Comparison of ENCODE assay signal across 1 cellular context in the genomic region with DNA sequence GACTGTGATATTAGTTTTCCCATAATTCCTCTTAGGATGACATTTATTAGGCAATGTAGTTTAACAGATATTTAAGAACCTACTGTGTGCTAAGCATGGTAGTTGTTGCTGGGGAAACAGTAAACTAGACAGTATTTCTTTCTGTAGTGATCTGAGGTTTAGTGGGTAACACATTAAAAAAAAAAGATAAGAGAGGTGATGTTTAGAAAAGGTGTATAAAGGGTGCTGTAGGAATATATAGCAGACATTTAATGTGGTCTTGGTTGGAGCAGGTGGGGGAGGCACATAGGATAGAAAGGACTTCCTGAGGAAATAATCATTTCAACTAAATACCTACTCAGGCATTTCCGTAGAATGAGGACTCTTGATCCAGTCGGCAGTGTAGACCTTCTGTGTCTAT.
TF ChIP-seq lines count a peak whose summit lies in the region.

No MANE protein-coding gene starts in this region.

TF ChIP-seq in GM12878, 131 proteins besides CTCF, POLR2A, EP300 and RAD21:
- TF ChIP-seq, protein P1, sequence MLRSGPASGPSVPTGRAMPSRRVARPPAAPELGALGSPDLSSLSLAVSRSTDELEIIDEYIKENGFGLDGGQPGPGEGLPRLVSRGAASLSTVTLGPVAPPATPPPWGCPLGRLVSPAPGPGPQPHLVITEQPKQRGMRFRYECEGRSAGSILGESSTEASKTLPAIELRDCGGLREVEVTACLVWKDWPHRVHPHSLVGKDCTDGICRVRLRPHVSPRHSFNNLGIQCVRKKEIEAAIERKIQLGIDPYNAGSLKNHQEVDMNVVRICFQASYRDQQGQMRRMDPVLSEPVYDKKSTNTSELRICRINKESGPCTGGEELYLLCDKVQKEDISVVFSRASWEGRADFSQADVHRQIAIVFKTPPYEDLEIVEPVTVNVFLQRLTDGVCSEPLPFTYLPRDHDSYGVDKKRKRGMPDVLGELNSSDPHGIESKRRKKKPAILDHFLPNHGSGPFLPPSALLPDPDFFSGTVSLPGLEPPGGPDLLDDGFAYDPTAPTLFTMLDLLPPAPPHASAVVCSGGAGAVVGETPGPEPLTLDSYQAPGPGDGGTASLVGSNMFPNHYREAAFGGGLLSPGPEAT (IDR thresholded peaks at IDR 0.05; ENCODE audit: low read depth): no peak
- TF ChIP-seq SIX5 (IDR thresholded peaks at IDR 0.05; ENCODE audit: low read depth, low read length, severe bottlenecking) (no peak), EZH2 (IDR thresholded peaks at IDR 0.05; ENCODE audit: borderline replicate concordance, control insufficient read depth, low read depth, low read length) (no peak), CHD1 (IDR thresholded peaks at IDR 0.05; ENCODE audit: low read depth, low read length) (no peak), RBBP5 (conservative IDR thresholded peaks at IDR 0.05) (no peak), MTA2 (IDR thresholded peaks at IDR 0.05; ENCODE audit: low read depth) (no peak), ZNF622 (IDR thresholded peaks at IDR 0.05) (no peak), CBFB (IDR thresholded peaks at IDR 0.05; ENCODE audit: low read depth) (no peak), CEBPB (IDR thresholded peaks at IDR 0.05; ENCODE audit: borderline replicate concordance in 1 of 2, low read depth in 2 of 2, low read length in 2 of 2) (no peak), SMAD5 (IDR thresholded peaks at IDR 0.05; ENCODE audit: low read depth) (no peak), SUPT20H (IDR thresholded peaks at IDR 0.05; ENCODE audit: borderline replicate concordance, control insufficient read depth, low read depth, low read length) (no peak), DPF2 (IDR thresholded peaks at IDR 0.05) (no peak), GABPA (IDR thresholded peaks at IDR 0.05; ENCODE audit: low read depth) (no peak)
- TF ChIP-seq, protein P2, sequence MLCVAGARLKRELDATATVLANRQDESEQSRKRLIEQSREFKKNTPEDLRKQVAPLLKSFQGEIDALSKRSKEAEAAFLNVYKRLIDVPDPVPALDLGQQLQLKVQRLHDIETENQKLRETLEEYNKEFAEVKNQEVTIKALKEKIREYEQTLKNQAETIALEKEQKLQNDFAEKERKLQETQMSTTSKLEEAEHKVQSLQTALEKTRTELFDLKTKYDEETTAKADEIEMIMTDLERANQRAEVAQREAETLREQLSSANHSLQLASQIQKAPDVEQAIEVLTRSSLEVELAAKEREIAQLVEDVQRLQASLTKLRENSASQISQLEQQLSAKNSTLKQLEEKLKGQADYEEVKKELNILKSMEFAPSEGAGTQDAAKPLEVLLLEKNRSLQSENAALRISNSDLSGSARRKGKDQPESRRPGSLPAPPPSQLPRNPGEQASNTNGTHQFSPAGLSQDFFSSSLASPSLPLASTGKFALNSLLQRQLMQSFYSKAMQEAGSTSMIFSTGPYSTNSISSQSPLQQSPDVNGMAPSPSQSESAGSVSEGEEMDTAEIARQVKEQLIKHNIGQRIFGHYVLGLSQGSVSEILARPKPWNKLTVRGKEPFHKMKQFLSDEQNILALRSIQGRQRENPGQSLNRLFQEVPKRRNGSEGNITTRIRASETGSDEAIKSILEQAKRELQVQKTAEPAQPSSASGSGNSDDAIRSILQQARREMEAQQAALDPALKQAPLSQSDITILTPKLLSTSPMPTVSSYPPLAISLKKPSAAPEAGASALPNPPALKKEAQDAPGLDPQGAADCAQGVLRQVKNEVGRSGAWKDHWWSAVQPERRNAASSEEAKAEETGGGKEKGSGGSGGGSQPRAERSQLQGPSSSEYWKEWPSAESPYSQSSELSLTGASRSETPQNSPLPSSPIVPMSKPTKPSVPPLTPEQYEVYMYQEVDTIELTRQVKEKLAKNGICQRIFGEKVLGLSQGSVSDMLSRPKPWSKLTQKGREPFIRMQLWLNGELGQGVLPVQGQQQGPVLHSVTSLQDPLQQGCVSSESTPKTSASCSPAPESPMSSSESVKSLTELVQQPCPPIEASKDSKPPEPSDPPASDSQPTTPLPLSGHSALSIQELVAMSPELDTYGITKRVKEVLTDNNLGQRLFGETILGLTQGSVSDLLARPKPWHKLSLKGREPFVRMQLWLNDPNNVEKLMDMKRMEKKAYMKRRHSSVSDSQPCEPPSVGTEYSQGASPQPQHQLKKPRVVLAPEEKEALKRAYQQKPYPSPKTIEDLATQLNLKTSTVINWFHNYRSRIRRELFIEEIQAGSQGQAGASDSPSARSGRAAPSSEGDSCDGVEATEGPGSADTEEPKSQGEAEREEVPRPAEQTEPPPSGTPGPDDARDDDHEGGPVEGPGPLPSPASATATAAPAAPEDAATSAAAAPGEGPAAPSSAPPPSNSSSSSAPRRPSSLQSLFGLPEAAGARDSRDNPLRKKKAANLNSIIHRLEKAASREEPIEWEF (IDR thresholded peaks at IDR 0.05; ENCODE audit: insufficient replicate concordance, low read depth, low read length): no peak
- TF ChIP-seq, protein P3, sequence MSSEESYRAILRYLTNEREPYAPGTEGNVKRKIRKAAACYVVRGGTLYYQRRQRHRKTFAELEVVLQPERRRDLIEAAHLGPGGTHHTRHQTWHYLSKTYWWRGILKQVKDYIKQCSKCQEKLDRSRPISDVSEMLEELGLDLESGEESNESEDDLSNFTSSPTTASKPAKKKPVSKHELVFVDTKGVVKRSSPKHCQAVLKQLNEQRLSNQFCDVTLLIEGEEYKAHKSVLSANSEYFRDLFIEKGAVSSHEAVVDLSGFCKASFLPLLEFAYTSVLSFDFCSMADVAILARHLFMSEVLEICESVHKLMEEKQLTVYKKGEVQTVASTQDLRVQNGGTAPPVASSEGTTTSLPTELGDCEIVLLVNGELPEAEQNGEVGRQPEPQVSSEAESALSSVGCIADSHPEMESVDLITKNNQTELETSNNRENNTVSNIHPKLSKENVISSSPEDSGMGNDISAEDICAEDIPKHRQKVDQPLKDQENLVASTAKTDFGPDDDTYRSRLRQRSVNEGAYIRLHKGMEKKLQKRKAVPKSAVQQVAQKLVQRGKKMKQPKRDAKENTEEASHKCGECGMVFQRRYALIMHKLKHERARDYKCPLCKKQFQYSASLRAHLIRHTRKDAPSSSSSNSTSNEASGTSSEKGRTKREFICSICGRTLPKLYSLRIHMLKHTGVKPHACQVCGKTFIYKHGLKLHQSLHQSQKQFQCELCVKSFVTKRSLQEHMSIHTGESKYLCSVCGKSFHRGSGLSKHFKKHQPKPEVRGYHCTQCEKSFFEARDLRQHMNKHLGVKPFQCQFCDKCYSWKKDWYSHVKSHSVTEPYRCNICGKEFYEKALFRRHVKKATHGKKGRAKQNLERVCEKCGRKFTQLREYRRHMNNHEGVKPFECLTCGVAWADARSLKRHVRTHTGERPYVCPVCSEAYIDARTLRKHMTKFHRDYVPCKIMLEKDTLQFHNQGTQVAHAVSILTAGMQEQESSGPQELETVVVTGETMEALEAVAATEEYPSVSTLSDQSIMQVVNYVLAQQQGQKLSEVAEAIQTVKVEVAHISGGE (CRISPR knock-in tag; IDR thresholded peaks at IDR 0.05): no peak
- TF ChIP-seq, protein P4, sequence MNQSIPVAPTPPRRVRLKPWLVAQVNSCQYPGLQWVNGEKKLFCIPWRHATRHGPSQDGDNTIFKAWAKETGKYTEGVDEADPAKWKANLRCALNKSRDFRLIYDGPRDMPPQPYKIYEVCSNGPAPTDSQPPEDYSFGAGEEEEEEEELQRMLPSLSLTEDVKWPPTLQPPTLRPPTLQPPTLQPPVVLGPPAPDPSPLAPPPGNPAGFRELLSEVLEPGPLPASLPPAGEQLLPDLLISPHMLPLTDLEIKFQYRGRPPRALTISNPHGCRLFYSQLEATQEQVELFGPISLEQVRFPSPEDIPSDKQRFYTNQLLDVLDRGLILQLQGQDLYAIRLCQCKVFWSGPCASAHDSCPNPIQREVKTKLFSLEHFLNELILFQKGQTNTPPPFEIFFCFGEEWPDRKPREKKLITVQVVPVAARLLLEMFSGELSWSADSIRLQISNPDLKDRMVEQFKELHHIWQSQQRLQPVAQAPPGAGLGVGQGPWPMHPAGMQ (IDR thresholded peaks at IDR 0.05; ENCODE audit: borderline replicate concordance): no peak
- TF ChIP-seq, protein P5, sequence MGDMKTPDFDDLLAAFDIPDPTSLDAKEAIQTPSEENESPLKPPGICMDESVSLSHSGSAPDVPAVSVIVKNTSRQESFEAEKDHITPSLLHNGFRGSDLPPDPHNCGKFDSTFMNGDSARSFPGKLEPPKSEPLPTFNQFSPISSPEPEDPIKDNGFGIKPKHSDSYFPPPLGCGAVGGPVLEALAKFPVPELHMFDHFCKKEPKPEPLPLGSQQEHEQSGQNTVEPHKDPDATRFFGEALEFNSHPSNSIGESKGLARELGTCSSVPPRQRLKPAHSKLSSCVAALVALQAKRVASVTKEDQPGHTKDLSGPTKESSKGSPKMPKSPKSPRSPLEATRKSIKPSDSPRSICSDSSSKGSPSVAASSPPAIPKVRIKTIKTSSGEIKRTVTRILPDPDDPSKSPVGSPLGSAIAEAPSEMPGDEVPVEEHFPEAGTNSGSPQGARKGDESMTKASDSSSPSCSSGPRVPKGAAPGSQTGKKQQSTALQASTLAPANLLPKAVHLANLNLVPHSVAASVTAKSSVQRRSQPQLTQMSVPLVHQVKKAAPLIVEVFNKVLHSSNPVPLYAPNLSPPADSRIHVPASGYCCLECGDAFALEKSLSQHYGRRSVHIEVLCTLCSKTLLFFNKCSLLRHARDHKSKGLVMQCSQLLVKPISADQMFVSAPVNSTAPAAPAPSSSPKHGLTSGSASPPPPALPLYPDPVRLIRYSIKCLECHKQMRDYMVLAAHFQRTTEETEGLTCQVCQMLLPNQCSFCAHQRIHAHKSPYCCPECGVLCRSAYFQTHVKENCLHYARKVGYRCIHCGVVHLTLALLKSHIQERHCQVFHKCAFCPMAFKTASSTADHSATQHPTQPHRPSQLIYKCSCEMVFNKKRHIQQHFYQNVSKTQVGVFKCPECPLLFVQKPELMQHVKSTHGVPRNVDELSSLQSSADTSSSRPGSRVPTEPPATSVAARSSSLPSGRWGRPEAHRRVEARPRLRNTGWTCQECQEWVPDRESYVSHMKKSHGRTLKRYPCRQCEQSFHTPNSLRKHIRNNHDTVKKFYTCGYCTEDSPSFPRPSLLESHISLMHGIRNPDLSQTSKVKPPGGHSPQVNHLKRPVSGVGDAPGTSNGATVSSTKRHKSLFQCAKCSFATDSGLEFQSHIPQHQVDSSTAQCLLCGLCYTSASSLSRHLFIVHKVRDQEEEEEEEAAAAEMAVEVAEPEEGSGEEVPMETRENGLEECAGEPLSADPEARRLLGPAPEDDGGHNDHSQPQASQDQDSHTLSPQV (IDR thresholded peaks at IDR 0.05): no peak
- TF ChIP-seq, protein P6, sequence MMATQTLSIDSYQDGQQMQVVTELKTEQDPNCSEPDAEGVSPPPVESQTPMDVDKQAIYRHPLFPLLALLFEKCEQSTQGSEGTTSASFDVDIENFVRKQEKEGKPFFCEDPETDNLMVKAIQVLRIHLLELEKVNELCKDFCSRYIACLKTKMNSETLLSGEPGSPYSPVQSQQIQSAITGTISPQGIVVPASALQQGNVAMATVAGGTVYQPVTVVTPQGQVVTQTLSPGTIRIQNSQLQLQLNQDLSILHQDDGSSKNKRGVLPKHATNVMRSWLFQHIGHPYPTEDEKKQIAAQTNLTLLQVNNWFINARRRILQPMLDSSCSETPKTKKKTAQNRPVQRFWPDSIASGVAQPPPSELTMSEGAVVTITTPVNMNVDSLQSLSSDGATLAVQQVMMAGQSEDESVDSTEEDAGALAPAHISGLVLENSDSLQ (IDR thresholded peaks at IDR 0.05): no peak
- TF ChIP-seq, protein P7, sequence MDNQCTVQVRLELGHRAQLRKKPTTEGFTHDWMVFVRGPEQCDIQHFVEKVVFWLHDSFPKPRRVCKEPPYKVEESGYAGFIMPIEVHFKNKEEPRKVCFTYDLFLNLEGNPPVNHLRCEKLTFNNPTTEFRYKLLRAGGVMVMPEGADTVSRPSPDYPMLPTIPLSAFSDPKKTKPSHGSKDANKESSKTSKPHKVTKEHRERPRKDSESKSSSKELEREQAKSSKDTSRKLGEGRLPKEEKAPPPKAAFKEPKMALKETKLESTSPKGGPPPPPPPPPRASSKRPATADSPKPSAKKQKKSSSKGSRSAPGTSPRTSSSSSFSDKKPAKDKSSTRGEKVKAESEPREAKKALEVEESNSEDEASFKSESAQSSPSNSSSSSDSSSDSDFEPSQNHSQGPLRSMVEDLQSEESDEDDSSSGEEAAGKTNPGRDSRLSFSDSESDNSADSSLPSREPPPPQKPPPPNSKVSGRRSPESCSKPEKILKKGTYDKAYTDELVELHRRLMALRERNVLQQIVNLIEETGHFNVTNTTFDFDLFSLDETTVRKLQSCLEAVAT (IDR thresholded peaks at IDR 0.05): no peak
